In the genomic region with DNA sequence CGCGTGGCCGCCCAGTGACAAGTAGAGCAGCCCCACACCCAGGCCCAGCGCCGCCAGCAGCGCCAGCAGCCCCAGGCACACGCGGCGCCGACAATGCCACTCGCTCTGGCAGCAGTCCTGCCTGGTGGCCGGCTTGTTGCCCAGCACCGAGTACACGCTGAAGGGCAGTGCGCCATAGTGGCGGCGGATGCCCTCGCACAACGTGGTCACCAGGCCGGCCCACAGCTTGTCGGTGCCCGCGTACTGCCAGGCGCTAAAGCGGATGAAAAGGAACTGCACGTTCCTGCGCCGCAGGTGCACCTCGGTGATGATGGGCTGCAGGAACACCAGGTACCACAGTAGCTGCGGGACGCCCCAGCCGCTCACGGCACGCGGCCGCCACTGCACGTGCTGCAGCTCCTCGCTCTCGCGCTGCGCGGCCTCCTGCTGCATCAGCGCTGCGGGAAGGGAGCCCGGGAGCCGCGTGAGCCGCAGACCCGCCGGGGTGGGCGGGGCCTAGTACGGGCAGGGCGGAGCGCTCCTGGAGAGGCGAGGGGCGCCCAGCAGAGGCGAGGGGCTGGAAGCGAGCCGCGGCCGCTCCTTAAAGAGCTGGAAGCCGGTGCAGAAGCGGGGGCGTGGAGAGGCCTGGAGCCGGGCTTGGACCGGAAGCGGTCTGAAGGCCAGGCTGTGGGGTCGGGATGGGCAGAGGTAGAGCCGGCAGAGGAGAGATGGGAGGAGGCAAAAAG, we compare ENCODE assay signal across 8 cellular contexts. TPM values are rescaled to one million over a fixed set of nuclear protein-coding genes. Genes with fewer than 3 reads are reported as not detected.
DNase-seq lines count a peak whose midpoint lies in the region; ATAC-seq lines count a peak whose summit lies in the region.

No MANE protein-coding gene starts in this region.

- H3K79me1 ChIP-seq in mesenchymal stem cell (replicated peaks; ENCODE audit: low read length, poor library complexity, severe bottlenecking), result no peaks in the 10 kb centered on the region

- H3K79me2 ChIP-seq in GM23248 (ENCODE audit: insufficient read depth), result no peaks in the 10 kb centered on the region

- H4K20me1 ChIP-seq in GM23248 (ENCODE audit: insufficient read depth), result no peaks in the 10 kb centered on the region

- peak overlapping the region; percentile 9 for H4K91ac ChIP-seq in mesenchymal stem cell (ENCODE audit: low read length)

- H3K9me3 ChIP-seq in GM23248 (ENCODE audit: low read depth), result no peaks in the 10 kb centered on the region
- H3K9me3 ChIP-seq in ectodermal cell (ENCODE audit: control insufficient read depth, low read length), result no peaks in the 10 kb centered on the region
- H3K9me3 ChIP-seq in mesenchymal stem cell (ENCODE audit: control insufficient read depth, low read length), result peaks cover 2% of the 10 kb centered on the region

- WGBS in GM23248 (ENCODE audit: low coverage in 1 of 2, low lambda C conversion rate in 2 of 2, missing lambda C conversion rate in 2 of 2), 2 experiments, result 4 to 5% methylated on average over 53 to 58 of the region's 69 CpGs
- WGBS in ectodermal cell, 2 experiments, result 25 to 26% methylated on average over 69 of the region's 69 CpGs
- 21% methylated on average over 69 of the region's 69 CpGs for WGBS in mesenchymal stem cell

- in situ Hi-C loops in GM23248 (cut with MboI), result no loop called here

- H3K9ac ChIP-seq in GM23248 (peak overlapping the region; percentile 13; the same call in 1 of the 2 replicates), mesenchymal stem cell (ENCODE audit: low read length) (peak overlapping the region; percentile 38)

- no peak overlapping the region for H3K4ac ChIP-seq in mesenchymal stem cell (ENCODE audit: low read depth in 1 of 2, low read length in 2 of 2)

- peak overlapping the region in 1 of 2 experiments; percentile 69 for H3K14ac ChIP-seq in mesenchymal stem cell (ENCODE audit: low read length in 2 of 2)

- peak overlapping the region; percentile 55 for H3K4me2 ChIP-seq in GM23248 (ENCODE audit: unreplicated experiment)
- peak overlapping the region; percentile 61 for H3K4me2 ChIP-seq in mesenchymal stem cell (ENCODE audit: low read length, poor library complexity, severe bottlenecking)

- H3K18ac ChIP-seq in mesenchymal stem cell (ENCODE audit: low read depth in 1 of 2, low read length in 2 of 2), result peak overlapping the region in 1 of 2 experiments; percentile 25

- H3K4me1 ChIP-seq in GM23248 (ENCODE audit: insufficient read depth) (peaks cover 6% of the 10 kb centered on the region; the same call in 1 of the 2 replicates), ectodermal cell (ENCODE audit: control insufficient read depth, insufficient read depth, low read length) (peaks cover 8% of the 10 kb centered on the region), mesenchymal stem cell (ENCODE audit: control insufficient read depth, insufficient read depth, low read depth, low read length) (peaks cover 28% of the 10 kb centered on the region)

- H2AFZ ChIP-seq in GM23248 (0 out of 2 replicates have a peak overlapping the region, but pooled peaks have one; percentile 23), mesenchymal stem cell (ENCODE audit: low read depth, low read length) (peak overlapping the region; percentile 30)

- H2BK120ac ChIP-seq in mesenchymal stem cell (ENCODE audit: low read depth, low read length), result no peak overlapping the region

- peak; percentile 7 for ATAC-seq in stimulated activated naive CD8-positive, alpha-beta T cell treated with anti-CD3 and anti-CD28 coated beads, Interleukin-15, Interleukin-2, amounts not matched to agents 100 U/mL and 50 U/mL, for 24 hours
- ATAC-seq in GM18870 (IDR thresholded peaks at IDR 0.05; ENCODE audit: unreplicated experiment) (no peak), HG02884 (IDR thresholded peaks at IDR 0.05; ENCODE audit: unreplicated experiment) (no peak)

- H3K36me3 ChIP-seq in GM23248 (ENCODE audit: low read depth) (no peaks in the 10 kb centered on the region), ectodermal cell (ENCODE audit: control insufficient read depth, insufficient read depth, low read length) (no peaks in the 10 kb centered on the region), mesenchymal stem cell (ENCODE audit: control insufficient read depth in 1 of 2, insufficient read depth in 2 of 2, low read depth in 1 of 2, low read length in 2 of 2) (peaks cover 10 to 40% of the 10 kb centered on the region in 2 experiments)

- H2AK5ac ChIP-seq in mesenchymal stem cell (ENCODE audit: low read length, severe bottlenecking), result no peak overlapping the region

- H4K8ac ChIP-seq in mesenchymal stem cell (ENCODE audit: low read length), result peak overlapping the region; percentile 41

- H3K27ac ChIP-seq in GM23248, result no peak overlapping the region
- H3K27ac ChIP-seq in ectodermal cell (ENCODE audit: insufficient read depth, low read depth, low read length, poor library complexity, severe bottlenecking), result no peak overlapping the region
- H3K27ac ChIP-seq in mesenchymal stem cell (ENCODE audit: low read length, poor library complexity, severe bottlenecking), result no peak overlapping the region

- H3K23ac ChIP-seq in mesenchymal stem cell (ENCODE audit: low read length in 2 of 2), result peak overlapping the region in 1 of 2 experiments; percentile 95

- no peak overlapping the region for H2BK5ac ChIP-seq in mesenchymal stem cell (ENCODE audit: low read depth, low read length, poor library complexity, severe bottlenecking)

- H3K9me2 ChIP-seq in GM23248 (ENCODE audit: insufficient read depth), result no peaks in the 10 kb centered on the region

- H3K27me3 ChIP-seq in GM23248 (replicated peaks; ENCODE audit: insufficient read depth) (no peaks in the 10 kb centered on the region), ectodermal cell (ENCODE audit: control insufficient read depth, insufficient read depth, low read length, poor library complexity, severe bottlenecking) (peaks cover 49% of the 10 kb centered on the region), mesenchymal stem cell (ENCODE audit: control insufficient read depth in 1 of 2, insufficient read depth in 1 of 2, low read length in 2 of 2) (peaks cover 37 to 46% of the 10 kb centered on the region in 2 experiments)

- peak overlapping the region; percentile 39 for H3K4me3 ChIP-seq in GM23248
- peak overlapping the region; percentile 21 for H3K4me3 ChIP-seq in ectodermal cell (ENCODE audit: insufficient read depth, low read depth, low read length)
- peak overlapping the region; percentile 14 to 67 for H3K4me3 ChIP-seq in mesenchymal stem cell (ENCODE audit: insufficient read depth in 1 of 2, low read depth in 1 of 2, low read length in 2 of 2)

- H3F3A ChIP-seq in GM23248 (ENCODE audit: insufficient read depth), result no peaks in the 10 kb centered on the region

- peak overlapping the region in 1 of 2 experiments; percentile 16 for H2BK12ac ChIP-seq in mesenchymal stem cell (ENCODE audit: low read length in 2 of 2)

- peak; percentile 79 for DNase-seq in GM23248
- DNase-seq in activated CD4-positive, alpha-beta T cell treated with anti-CD3 and anti-CD28 coated beads for 4 hours, result peak; percentile 41 to 42
- DNase-seq in mesenchymal stem cell, result peak; percentile 56
- DNase-seq in stimulated activated naive CD8-positive, alpha-beta T cell treated with anti-CD3 and anti-CD28 coated beads, Interleukin-15, Interleukin-2, amounts not matched to agents 100 U/mL and 50 U/mL, for 24 hours, result peak; percentile 51
- no peak for DNase-seq in D341Med (ENCODE audit: low spot score)

- H2BK15ac ChIP-seq in mesenchymal stem cell (ENCODE audit: low read depth, poor library complexity, severe bottlenecking), result no peak overlapping the region

RNA-seq across cellular contexts. Expression of gene NKPD1, which starts 7.3 kb away (rescaled TPM):
- total RNA-seq in GM23248 (2014; rRNA removed; shearing (Covaris generic)), result 0.11 and 0.25 TPM in 2 replicates
- not detected in 2 replicates for polyA plus RNA-seq in GM23248 (2016; fragmentation: Nextera tagmentation; extraction: Ambion mirVana)
- 0.26 TPM for polyA plus RNA-seq in ectodermal cell (2013, experiment 1 of 4)
- 0.25 TPM for polyA plus RNA-seq in ectodermal cell (2013, experiment 2 of 4)
- 0.37 TPM for polyA plus RNA-seq in ectodermal cell (2013, experiment 3 of 4)
- 0.24 TPM for polyA plus RNA-seq in ectodermal cell (2013, experiment 4 of 4)
- polyA plus RNA-seq in mesenchymal stem cell (2013, experiment 1 of 2), result 0.01 TPM
- 0.01 TPM for polyA plus RNA-seq in mesenchymal stem cell (2013, experiment 2 of 2)

RNA-seq across cellular contexts. Expression of gene TRAPPC6A, which starts 24.5 kb away (rescaled TPM):
- 0.89 and 11.2 TPM in 2 replicates for total RNA-seq in GM23248 (2014; rRNA removed; shearing (Covaris generic))
- polyA plus RNA-seq in GM23248 (2016; fragmentation: Nextera tagmentation; extraction: Ambion mirVana), result 16.9 and 18.8 TPM in 2 replicates
- polyA plus RNA-seq in ectodermal cell (2013, experiment 1 of 4), result 44.8 TPM
- polyA plus RNA-seq in ectodermal cell (2013, experiment 2 of 4), result 45.4 TPM
- polyA plus RNA-seq in ectodermal cell (2013, experiment 3 of 4), result 35.6 TPM
- polyA plus RNA-seq in ectodermal cell (2013, experiment 4 of 4), result 50.0 TPM
- polyA plus RNA-seq in mesenchymal stem cell (2013, experiment 1 of 2), result 10.9 TPM
- polyA plus RNA-seq in mesenchymal stem cell (2013, experiment 2 of 2), result 10.7 TPM

RNA-seq across cellular contexts. Expression of gene BLOC1S3, which starts 25.1 kb away (rescaled TPM):
- total RNA-seq in GM23248 (2014; rRNA removed; shearing (Covaris generic)), result 4.3 and 9.0 TPM in 2 replicates
- polyA plus RNA-seq in GM23248 (2016; fragmentation: Nextera tagmentation; extraction: Ambion mirVana), result 7.2 and 8.9 TPM in 2 replicates
- polyA plus RNA-seq in ectodermal cell (2013, experiment 1 of 4), result 6.2 TPM
- polyA plus RNA-seq in ectodermal cell (2013, experiment 2 of 4), result 4.6 TPM
- 4.5 TPM for polyA plus RNA-seq in ectodermal cell (2013, experiment 3 of 4)
- 3.9 TPM for polyA plus RNA-seq in ectodermal cell (2013, experiment 4 of 4)
- polyA plus RNA-seq in mesenchymal stem cell (2013, experiment 1 of 2), result 12.5 TPM
- polyA plus RNA-seq in mesenchymal stem cell (2013, experiment 2 of 2), result 12.4 TPM
